8 cellular contexts compared by ENCODE assay signal in the genomic region with DNA sequence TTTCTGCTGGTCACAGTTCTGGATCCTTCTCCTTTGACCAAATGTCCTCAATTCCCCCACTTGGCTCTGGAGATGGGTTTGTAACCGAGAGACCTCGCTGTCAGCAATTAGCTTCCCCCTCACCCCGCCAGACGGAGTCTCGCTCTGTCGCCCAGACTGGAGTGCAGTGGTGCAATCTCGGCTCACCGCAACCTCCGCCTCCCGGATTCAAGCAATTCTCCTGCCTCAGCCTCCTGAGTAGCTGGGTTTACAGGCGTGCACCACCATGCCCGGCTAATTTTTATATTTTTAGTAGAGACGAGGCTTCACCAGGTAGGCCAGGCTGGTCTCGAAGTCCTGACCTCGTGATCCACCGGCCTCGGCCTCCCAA. TPM values are rescaled to one million over a fixed set of nuclear protein-coding genes. Genes with fewer than 3 reads are reported as not detected.
A peak's percentile ranks its signal among the peaks of the same experiment; 100 is the strongest.
DNase-seq lines count a peak whose midpoint lies in the region; ATAC-seq and TF ChIP-seq lines count a peak whose summit lies in the region.
"Not testable (repeated sequence)": the region's sequence is repeated elsewhere in the genome, so short reads cannot be mapped to it uniquely, and the experiment has no call there.

No MANE protein-coding gene starts in this region.

- H3K27ac Mint-ChIP-seq in CD4-positive, CD25-positive, alpha-beta regulatory T cell = peak overlapping the region; percentile 95 to 98 (median 96)
- peak overlapping the region; percentile 100 for H3K27ac Mint-ChIP-seq in activated naive CD8-positive, alpha-beta T cell treated with anti-CD3 and anti-CD28 coated beads, Interleukin-2, amount 10 ng/mL, durations not matched to agents 7 days and 5 days
- H3K27ac Mint-ChIP-seq in immature natural killer cell = peak overlapping the region; percentile 86 to 99 (median 98)
- peak overlapping the region; percentile 42 for H3K27ac Mint-ChIP-seq in neural progenitor cell

- H3K4me3 ChIP-seq in CD4-positive, CD25-positive, alpha-beta regulatory T cell (ENCODE audit: low read depth, low read length) = peak overlapping the region; percentile 94
- peak overlapping the region; percentile 90 for H3K4me3 ChIP-seq in Jurkat, Clone E6-1 (ENCODE audit: low read length)
- peak overlapping the region; percentile 50 for H3K4me3 ChIP-seq in endocrine pancreas (ENCODE audit: control insufficient read depth, insufficient read depth, low read length)
- peak overlapping the region; percentile 70 for H3K4me3 ChIP-seq in neural progenitor cell

- not testable (repeated sequence) for H3K36me3 Mint-ChIP-seq in CD4-positive, CD25-positive, alpha-beta regulatory T cell; activated naive CD8-positive, alpha-beta T cell treated with anti-CD3 and anti-CD28 coated beads, Interleukin-2, amount 10 ng/mL, durations not matched to agents 7 days and 5 days; immature natural killer cell; neural progenitor cell

- not testable (repeated sequence) for H3K27me3 ChIP-seq in CD4-positive, CD25-positive, alpha-beta regulatory T cell (ENCODE audit: control insufficient read depth, insufficient read depth, low read length); endocrine pancreas (ENCODE audit: control insufficient read depth, insufficient read depth, low read length); neural progenitor cell

- not testable (repeated sequence) for H3K27me3 Mint-ChIP-seq in CD4-positive, CD25-positive, alpha-beta regulatory T cell; activated naive CD8-positive, alpha-beta T cell treated with anti-CD3 and anti-CD28 coated beads, Interleukin-2, amount 10 ng/mL, durations not matched to agents 7 days and 5 days; neural progenitor cell (ENCODE audit: insufficient read depth, low read depth)
- H3K27me3 Mint-ChIP-seq in immature natural killer cell (ENCODE audit: low read depth in 3 of 3) = peaks cover 5 to 10% (median 8%) of the 10 kb centered on the region in 3 donors

- H2AFZ ChIP-seq in neural progenitor cell (replicated peaks) = not testable (repeated sequence)

- H3F3A ChIP-seq in neural progenitor cell (ENCODE audit: low read depth) = peaks cover 21% of the 10 kb centered on the region

- TF ChIP-seq CTCF in neural progenitor cell (IDR thresholded peaks at IDR 0.05) = not testable (repeated sequence)

- peak overlapping the region; percentile 86 for H3K4me2 ChIP-seq in neural progenitor cell

- not testable (repeated sequence) for H4K20me1 ChIP-seq in neural progenitor cell (ENCODE audit: low read depth)

- peaks cover 10% of the 10 kb centered on the region for H3K4me1 ChIP-seq in CD4-positive, CD25-positive, alpha-beta regulatory T cell (ENCODE audit: control insufficient read depth, insufficient read depth, low read length, poor library complexity, severe bottlenecking)
- H3K4me1 ChIP-seq in endocrine pancreas (ENCODE audit: control insufficient read depth, insufficient read depth, low read length); neural progenitor cell: not testable (repeated sequence)

- H3K4me3 Mint-ChIP-seq in CD4-positive, CD25-positive, alpha-beta regulatory T cell = peak overlapping the region; percentile 76 to 96 (median 94)
- H3K4me3 Mint-ChIP-seq in activated naive CD8-positive, alpha-beta T cell treated with anti-CD3 and anti-CD28 coated beads, Interleukin-2, amount 10 ng/mL, durations not matched to agents 7 days and 5 days = peak overlapping the region; percentile 98
- H3K4me3 Mint-ChIP-seq in immature natural killer cell (peak overlapping the region; percentile 90 to 96 (median 92)), neural progenitor cell (peak overlapping the region; percentile 95)

- H3K79me2 ChIP-seq in neural progenitor cell (ENCODE audit: low read depth) = peaks cover 20% of the 10 kb centered on the region

- H3K36me3 ChIP-seq in CD4-positive, CD25-positive, alpha-beta regulatory T cell (ENCODE audit: control insufficient read depth, insufficient read depth, low read length); endocrine pancreas (ENCODE audit: control insufficient read depth, insufficient read depth, low read length); neural progenitor cell: not testable (repeated sequence)

- POLR2A ChIA-PET in activated naive CD8-positive, alpha-beta T cell treated with anti-CD3 and anti-CD28 coated beads, Interleukin-2, amount 10 ng/mL, durations not matched to agents 7 days and 5 days (lab: Charles Lee) = interaction anchor here (0.7 to 3.9 kb wide), 26 partner anchors 9 to 367 kb away, joined by 3 to 27 read pairs (median 4); partner anchors contain the start of gene RAPGEF1

- peaks cover 2 to 22% (median 14%) of the 10 kb centered on the region in 4 donors for H3K4me1 Mint-ChIP-seq in CD4-positive, CD25-positive, alpha-beta regulatory T cell
- peaks cover 12% of the 10 kb centered on the region for H3K4me1 Mint-ChIP-seq in activated naive CD8-positive, alpha-beta T cell treated with anti-CD3 and anti-CD28 coated beads, Interleukin-2, amount 10 ng/mL, durations not matched to agents 7 days and 5 days
- peaks cover 15 to 21% of the 10 kb centered on the region in 2 donors for H3K4me1 Mint-ChIP-seq in immature natural killer cell
- peaks cover 15% of the 10 kb centered on the region for H3K4me1 Mint-ChIP-seq in neural progenitor cell

- not testable (repeated sequence) for H3K9me3 Mint-ChIP-seq in CD4-positive, CD25-positive, alpha-beta regulatory T cell; activated naive CD8-positive, alpha-beta T cell treated with anti-CD3 and anti-CD28 coated beads, Interleukin-2, amount 10 ng/mL, durations not matched to agents 7 days and 5 days; immature natural killer cell; neural progenitor cell

- H3K27ac ChIP-seq in CD4-positive, CD25-positive, alpha-beta regulatory T cell (ENCODE audit: insufficient read depth, low read length, poor library complexity, severe bottlenecking) = peak overlapping the region; percentile 92
- H3K27ac ChIP-seq in neural progenitor cell = not testable (repeated sequence)
- peak overlapping the region; percentile 93 for H3K27ac ChIP-seq in substantia nigra (ENCODE audit: low read depth, low read length, poor library complexity, severe bottlenecking)

- not testable (repeated sequence) for H3K9ac ChIP-seq in endocrine pancreas (ENCODE audit: control insufficient read depth, insufficient read depth, low read length); neural progenitor cell

- H3K9me3 ChIP-seq in CD4-positive, CD25-positive, alpha-beta regulatory T cell (ENCODE audit: control insufficient read depth in 2 of 2, low read length in 2 of 2); endocrine pancreas (ENCODE audit: control insufficient read depth, low read length); neural progenitor cell (ENCODE audit: low read depth): not testable (repeated sequence)

- DNase-seq in CD4-positive, CD25-positive, alpha-beta regulatory T cell; Jurkat, Clone E6-1 (ENCODE audit: low read depth, low spot score); activated naive CD8-positive, alpha-beta T cell treated with anti-CD3 and anti-CD28 coated beads, Interleukin-2, amount 10 ng/mL, durations not matched to agents 7 days and 5 days; immature natural killer cell; neural progenitor cell (ENCODE audit: low spot score): not testable (repeated sequence)
- DNase-seq in SKM-1 treated with dmso at 0.1 percent for 144 hours (lab: John Stamatoyannopoulos, UW; ENCODE audit: unreplicated experiment) (peak; percentile 26), substantia nigra (lab: John Stamatoyannopoulos, UW) (peak in 1 of 49 donors; percentile 36)

- ATAC-seq in CD4-positive, CD25-positive, alpha-beta regulatory T cell (ENCODE audit: low read depth in 2 of 2); activated naive CD8-positive, alpha-beta T cell treated with anti-CD3 and anti-CD28 coated beads, Interleukin-2, amount 10 ng/mL, durations not matched to agents 7 days and 5 days (ENCODE audit: low read depth): not testable (repeated sequence)

RNA-seq across cellular contexts. Expression of gene PRRC2B, which starts 21.3 kb away (rescaled TPM):
- 239 TPM for total RNA-seq in CD4-positive, CD25-positive, alpha-beta regulatory T cell
- 10 to 100 TPM in 1 of 4 donors, 1 to 10 TPM in 3; 8.1 to 10.3 (median 9.5) TPM for polyA plus RNA-seq in CD4-positive, CD25-positive, alpha-beta regulatory T cell
- 68.8 TPM for polyA plus RNA-seq in Jurkat, Clone E6-1 (2012; ENCODE audit: insufficient read depth, insufficient read length)
- 100 to 1,000 TPM; 300 to 309 TPM for total RNA-seq in activated naive CD8-positive, alpha-beta T cell treated with anti-CD3 and anti-CD28 coated beads, Interleukin-2, amount 10 ng/mL, durations not matched to agents 7 days and 5 days
- 10 to 100 TPM in 1 of 3 donors, 1 to 10 TPM in 2; 2.0 to 48.1 (median 9.6) TPM for polyA plus RNA-seq in immature natural killer cell
- total RNA-seq in neural progenitor cell (ENCODE audit: low replicate concordance) = 139 and 148 TPM in 2 replicates

Comparison
In these comparisons a context has a peak if more than half of its experiments do, and no peak if none do; other contexts are left out.
1. H3K27ac Mint-ChIP-seq: peak in every context shown above with its lines; median percentile 100 in activated naive CD8-positive, alpha-beta T cell treated with anti-CD3 and anti-CD28 coated beads, Interleukin-2, amount 10 ng/mL, durations not matched to agents 7 days and 5 days; 98 in immature natural killer cell; 96 in CD4-positive, CD25-positive, alpha-beta regulatory T cell; 42 in neural progenitor cell.